Comparison of ENCODE assay signal across 12 cellular contexts in the genomic region with DNA sequence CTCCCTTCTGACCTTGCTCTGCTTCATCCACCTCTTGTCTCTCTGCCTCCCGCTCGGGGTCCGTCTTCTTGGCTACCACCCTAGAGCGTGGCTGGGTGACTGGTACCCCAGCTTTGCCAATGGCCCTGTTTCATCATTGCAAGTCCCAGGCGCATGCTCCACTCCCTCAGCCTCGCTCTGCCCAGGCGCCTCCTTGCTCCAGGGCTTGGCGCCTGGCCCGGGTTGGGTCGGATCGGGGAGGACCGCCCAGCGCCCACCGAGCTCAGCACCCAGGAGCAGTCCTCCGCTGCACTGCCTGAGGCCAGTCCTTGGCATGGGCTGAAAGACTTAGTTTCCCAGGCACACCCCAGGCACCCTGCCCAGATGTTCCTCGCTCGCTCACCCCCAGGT. TPM values are rescaled to one million over a fixed set of nuclear protein-coding genes. Genes with fewer than 3 reads are reported as not detected.
DNase-seq lines count a peak whose midpoint lies in the region; ATAC-seq and TF ChIP-seq lines count a peak whose summit lies in the region.
"Had no signal": no experiment of that assay in that cellular context is flagged by ENCODE, and none has a peak within 500 bp of the region (broad histone marks: within the 10 kb centered on the region; RNA-seq: fewer than 3 reads in every experiment).

No MANE protein-coding gene starts in this region.

- peak overlapping the region; percentile 87 for H3K4me3 Mint-ChIP-seq in endothelial cell (ENCODE audit: unreplicated experiment)

- TF ChIP-seq POLR2A in vagina (IDR thresholded peaks at IDR 0.05) (no peak), erythroblast (IDR thresholded peaks at IDR 0.05; ENCODE audit: low read length) (no peak)

- H3K4me1 ChIP-seq in lung (ENCODE audit: control insufficient read depth in 2 of 2, insufficient read depth in 2 of 2, low read length in 2 of 2) = peaks cover 0 to 8% of the 10 kb centered on the region in 2 donors
- H3K4me1 ChIP-seq in vagina = peaks cover 53% of the 10 kb centered on the region

- intact Hi-C loops in vagina (cut with DNase I) = loop anchor here (2.0 kb wide), 1 partner anchor 25 kb away; a partner anchor contains a TSS

- no peaks in the 10 kb centered on the region for H3K36me3 Mint-ChIP-seq in endothelial cell (ENCODE audit: low read depth, unreplicated experiment)

- peaks cover 26% of the 10 kb centered on the region for H3K4me1 Mint-ChIP-seq in endothelial cell (ENCODE audit: unreplicated experiment)

- no peaks in the 10 kb centered on the region for H3K9me3 ChIP-seq in lung (ENCODE audit: control insufficient read depth in 2 of 2, insufficient read depth in 1 of 2, low read length in 1 of 2)
- H3K9me3 ChIP-seq in vagina = no peaks in the 10 kb centered on the region

- H3K27ac Mint-ChIP-seq in endothelial cell (ENCODE audit: unreplicated experiment) = no peak overlapping the region

- peak overlapping the region; percentile 4 for H3K4me3 ChIP-seq in lung
- H3K4me3 ChIP-seq in vagina = peak overlapping the region; percentile 43 to 44

- DNase-seq in DMS 273 (lab: John Stamatoyannopoulos, UW; ENCODE audit: unreplicated experiment) (peak; percentile 71), DMS 273 treated with DMSO at 0.1 percent for 48 hours (lab: John Stamatoyannopoulos, UW) (no peak), endothelial cell (ENCODE audit: low spot score) (no peak), lung (ENCODE audit: low spot score) (no peak), vagina (ENCODE audit: extremely low spot score in 2 of 2) (no peak), NCI-H1105 (lab: John Stamatoyannopoulos, UW) (no peak), NCI-H774 (lab: John Stamatoyannopoulos, UW) (no peak), erythroblast (lab: John Stamatoyannopoulos, UW) (no peak)
- DNase-seq: NCI-H446 treated with DMSO at 0.1 percent for 48 hours had no signal

- no peaks in the 10 kb centered on the region for H3K9me3 Mint-ChIP-seq in endothelial cell (ENCODE audit: unreplicated experiment)

- H3K27me3 ChIP-seq in lung (ENCODE audit: control insufficient read depth, insufficient read depth) (no peaks in the 10 kb centered on the region), vagina (no peaks in the 10 kb centered on the region)

- TF ChIP-seq CTCF in endothelial cell (IDR thresholded peaks at IDR 0.05; ENCODE audit: unreplicated experiment) (no peak), lung (IDR thresholded peaks at IDR 0.05; ENCODE audit: control extremely low read depth, extremely low read depth) (no peak), vagina (IDR thresholded peaks at IDR 0.05) (no peak)

- peaks cover 4% of the 10 kb centered on the region for H3K27me3 Mint-ChIP-seq in endothelial cell (ENCODE audit: unreplicated experiment)

- H3K27ac ChIP-seq in lung (ENCODE audit: low read depth in 1 of 2, low read length in 1 of 2) (peak overlapping the region in 1 of 2 donors; percentile 8), vagina (peak overlapping the region; percentile 72)
- H3K27ac ChIP-seq: 22Rv1 had no signal

- no peaks in the 10 kb centered on the region for H3K36me3 ChIP-seq in lung (ENCODE audit: control insufficient read depth in 2 of 2, insufficient read depth in 2 of 2, low read length in 2 of 2)
- no peaks in the 10 kb centered on the region for H3K36me3 ChIP-seq in vagina

- ATAC-seq in lung (ENCODE audit: insufficient read depth, low FRiP score) = no peak

- WGBS in lung, 2 donors = 32 to 56% methylated on average over 17 of the region's 17 CpGs

RNA-seq across cellular contexts. Expression of a gene that starts 0.6 kb away (rescaled TPM):
- 393 TPM for total RNA-seq in endothelial cell (ENCODE audit: unreplicated experiment)
- total RNA-seq in lung = 100 to 1,000 TPM in 1 of 2 donors, 10 to 100 TPM in 1; 77.9 to 161 TPM
- 100 to 1,000 TPM; 104 to 148 TPM for polyA plus RNA-seq in lung
- total RNA-seq in vagina = 106 TPM
- total RNA-seq: H4 had no signal

RNA-seq across cellular contexts. Expression of a gene that starts 22.1 kb away (rescaled TPM):
- total RNA-seq in endothelial cell (ENCODE audit: unreplicated experiment) (0.10 TPM), lung (under 1 TPM; 0.21 to 0.54 TPM), vagina (0.25 TPM)
- polyA plus RNA-seq in lung = not detected
- total RNA-seq: epithelial cell of proximal tubule, H4 had no signal

RNA-seq across cellular contexts. Expression of a gene that starts 25.0 kb away (rescaled TPM):
- total RNA-seq in endothelial cell (ENCODE audit: unreplicated experiment) (27.7 TPM), lung (10 to 100 TPM; 11.3 to 31.6 TPM), vagina (17.7 TPM)
- 10 to 100 TPM; 24.4 to 42.9 TPM for polyA plus RNA-seq in lung

RNA-seq across cellular contexts. Expression of a gene that starts 49.5 kb away (rescaled TPM):
- total RNA-seq in endothelial cell (ENCODE audit: unreplicated experiment) = 1.5 TPM
- 1 to 10 TPM in 1 of 2 donors, under 1 TPM in 1; 0.65 to 1.2 TPM for total RNA-seq in lung
- under 1 TPM; 0.61 to 0.63 TPM for polyA plus RNA-seq in lung
- total RNA-seq in vagina = 9.6 TPM
- total RNA-seq: epithelial cell of proximal tubule had no signal
